27 cellular contexts compared by ENCODE assay signal in genomic region chr18:36814994-36815393, GRCh38. TPM values are rescaled to one million over a fixed set of nuclear protein-coding genes. Genes with fewer than 3 reads are reported as not detected.
A peak's percentile ranks its signal among the peaks of the same experiment; 100 is the strongest.
DNase-seq lines count a peak whose midpoint lies in the region; ATAC-seq, FAIRE-seq and TF ChIP-seq lines count a peak whose summit lies in the region.
"Had no signal": no experiment of that assay in that cellular context is flagged by ENCODE, and none has a peak within 500 bp of the region (broad histone marks: within the 10 kb centered on the region; RNA-seq: fewer than 3 reads in every experiment).

No MANE protein-coding gene starts in this region.

- H3K27me3 ChIP-seq in HCT116 (ENCODE audit: insufficient read depth, low read length) = no peaks in the 10 kb centered on the region
- no peaks in the 10 kb centered on the region for H3K27me3 ChIP-seq in K562 (ENCODE audit: control insufficient read depth in 2 of 2, insufficient read depth in 2 of 2, low read length in 2 of 2)
- H3K27me3 ChIP-seq in left lung = no peaks in the 10 kb centered on the region
- H3K27me3 ChIP-seq in effector memory CD4-positive, alpha-beta T cell (replicated peaks; ENCODE audit: control insufficient read depth, insufficient read depth, low read length, poor library complexity, severe bottlenecking) = no peaks in the 10 kb centered on the region
- H3K27me3 ChIP-seq: body of pancreas, gastroesophageal sphincter had no signal

- no peak overlapping the region for H3K27ac Mint-ChIP-seq in glutamatergic neuron (ENCODE audit: unreplicated experiment)
- H3K27ac Mint-ChIP-seq in effector memory CD8-positive, alpha-beta T cell = peak overlapping the region in 1 of 2 donors; percentile 59
- H3K27ac Mint-ChIP-seq: activated naive CD8-positive, alpha-beta T cell treated with anti-CD3 and anti-CD28 coated beads for 36 hours; activated T-cell treated with anti-CD3 and anti-CD28 coated beads, Interleukin-2, amount 50 U/mL, for 72 hours; dendritic cell treated with granulocyte-macrophage colony-stimulating factor and Interleukin-4, amounts not matched to agents 40 ng/mL and 50 ng/mL, for 4 days; T-helper 2 cell treated with Interferon-gamma antibody and Interleukin-4, amounts not matched to agents 5 μg/mL and 100 μg/mL, for 36 hours had no signal

- H3K4me1 Mint-ChIP-seq in glutamatergic neuron (ENCODE audit: low read depth, unreplicated experiment) = peaks cover 4% of the 10 kb centered on the region
- H3K4me1 Mint-ChIP-seq in effector memory CD8-positive, alpha-beta T cell (ENCODE audit: low read depth in 2 of 2) = peaks cover 8 to 9% of the 10 kb centered on the region in 2 donors
- H3K4me1 Mint-ChIP-seq: immature natural killer cell, naive B cell had no signal

- POLR2A ChIA-PET in HCT116 (lab: Charles Lee) (no interaction called here), K562 (lab: Yijun Ruan, JAX) (no interaction called here)

- intact Hi-C loops in HCT116 (cut with micrococcal nuclease) (no loop called here), K562 (cut with micrococcal nuclease) (no loop called here), left lung (cut with DNase I) (no loop called here)

- in situ Hi-C loops in K562 (cut with MboI) = no loop called here

- RAD21 ChIA-PET in HCT116 (lab: Charles Lee; ENCODE audit: low non-redundant PET in 1 of 2, low total read pairs in 2 of 2, uncharacterized antibody in 2 of 2, unreplicated experiment in 2 of 2) = no interaction called here

- H3K27ac ChIP-seq in HCT116 (ENCODE audit: low read depth, low read length) (no peak overlapping the region), K562 (ENCODE audit: extremely low read depth, low read depth, low read length) (peak overlapping the region; percentile 60), left lung (no peak overlapping the region)
- no peak overlapping the region for H3K27ac ChIP-seq in effector memory CD4-positive, alpha-beta T cell (ENCODE audit: insufficient read depth, low read length, poor library complexity, severe bottlenecking)
- H3K27ac ChIP-seq: gastroesophageal sphincter, PC-9 had no signal

- H3K36me3 ChIP-seq in HCT116 (ENCODE audit: control insufficient read depth in 1 of 2, insufficient read depth in 2 of 2, low read length in 2 of 2) (peaks cover 5 to 9% of the 10 kb centered on the region in 2 experiments; a peak in 2 of 4 replicates), K562 (ENCODE audit: control insufficient read depth, insufficient read depth, low read length) (peaks cover 90% of the 10 kb centered on the region), left lung (peaks cover 0 to 49% of the 10 kb centered on the region in 2 donors)
- H3K36me3 ChIP-seq in effector memory CD4-positive, alpha-beta T cell (ENCODE audit: control insufficient read depth, insufficient read depth, low read length) = peaks cover 11% of the 10 kb centered on the region

- H3K79me2 ChIP-seq in HCT116 (ENCODE audit: insufficient read depth, low read length) (no peaks in the 10 kb centered on the region; the same call in 1 of the 2 replicates), K562 (ENCODE audit: control insufficient read depth, insufficient read depth, low read length) (peaks cover 11% of the 10 kb centered on the region; the same call in 1 of the 3 replicates)

- no peaks in the 10 kb centered on the region for H3K36me3 Mint-ChIP-seq in glutamatergic neuron (ENCODE audit: unreplicated experiment)
- H3K36me3 Mint-ChIP-seq in effector memory CD8-positive, alpha-beta T cell (ENCODE audit: insufficient read depth) = peaks cover 19% of the 10 kb centered on the region

- H4K20me1 ChIP-seq in HCT116 (ENCODE audit: insufficient read depth) (no peaks in the 10 kb centered on the region), K562 (replicated peaks; ENCODE audit: control insufficient read depth, insufficient read depth, low read length) (no peaks in the 10 kb centered on the region)

- TF ChIP-seq POLR2A in HCT116 (IDR thresholded peaks at IDR 0.05; ENCODE audit: borderline replicate concordance, extremely low read depth, insufficient read depth, insufficient read length) (no peak), K562 (conservative IDR thresholded peaks at IDR 0.05) (no peak)

- H3K9me3 ChIP-seq in HCT116 (ENCODE audit: control insufficient read depth in 1 of 2, insufficient read depth in 1 of 2, low read depth in 1 of 2, low read length in 2 of 2) (no peaks in the 10 kb centered on the region), K562 (replicated peaks; ENCODE audit: control insufficient read depth, insufficient read depth, low read depth, low read length) (no peaks in the 10 kb centered on the region), left lung (no peaks in the 10 kb centered on the region)
- no peaks in the 10 kb centered on the region for H3K9me3 ChIP-seq in effector memory CD4-positive, alpha-beta T cell (ENCODE audit: control insufficient read depth, low read length)
- H3K9me3 ChIP-seq: body of pancreas, gastroesophageal sphincter had no signal

- no peaks in the 10 kb centered on the region for H3K27me3 Mint-ChIP-seq in glutamatergic neuron (ENCODE audit: unreplicated experiment)
- H3K27me3 Mint-ChIP-seq in effector memory CD8-positive, alpha-beta T cell = no peaks in the 10 kb centered on the region
- H3K27me3 Mint-ChIP-seq: activated naive CD8-positive, alpha-beta T cell treated with anti-CD3 and anti-CD28 coated beads for 36 hours; dendritic cell treated with granulocyte-macrophage colony-stimulating factor and Interleukin-4, amounts not matched to agents 40 ng/mL and 50 ng/mL, for 4 days; naive B cell had no signal

- TF ChIP-seq CTCF in HCT116 (IDR thresholded peaks at IDR 0.05 in 2 of 3, conservative IDR thresholded peaks at IDR 0.05 in 1 of 3; ENCODE audit: borderline replicate concordance in 1 of 3, insufficient read depth in 1 of 3, low read depth in 2 of 3, low read length in 2 of 3) (no peak), K562 (IDR thresholded peaks at IDR 0.05 in 2 of 3, conservative IDR thresholded peaks at IDR 0.05 in 1 of 3; ENCODE audit: insufficient read depth in 2 of 3, low read depth in 1 of 3, low read length in 3 of 3) (0 out of 6 replicates have a peak, but pooled peaks of 1 of the 3 experiments have one; percentile 15), left lung (IDR thresholded peaks at IDR 0.05) (no peak), glutamatergic neuron (IDR thresholded peaks at IDR 0.05; ENCODE audit: partially characterized antibody, unreplicated experiment) (no peak)

- H3K4me2 ChIP-seq in HCT116 (ENCODE audit: low read length) (no peak overlapping the region), K562 (ENCODE audit: insufficient read depth, low read length) (peak overlapping the region; percentile 38; the same call in 1 of the 2 replicates)
- H3K4me2 ChIP-seq: PC-9 had no signal

- FAIRE-seq in K562 (lab: Jason Lieb, UNC) = peak; percentile 81
- FAIRE-seq: GM12891 had no signal

- BruUV-seq in HCT116 (replicated peaks; lab: Mats Ljungman, UMichigan) = TSS peak; percentile 15
- BruUV-seq in K562 (replicated peaks; lab: Mats Ljungman, UMichigan) = no TSS peak

- no peaks in the 10 kb centered on the region for H3K9me3 Mint-ChIP-seq in glutamatergic neuron (ENCODE audit: unreplicated experiment)
- H3K9me3 Mint-ChIP-seq in effector memory CD8-positive, alpha-beta T cell = no peaks in the 10 kb centered on the region
- H3K9me3 Mint-ChIP-seq: activated naive CD8-positive, alpha-beta T cell treated with anti-CD3 and anti-CD28 coated beads for 36 hours; activated T-cell treated with anti-CD3 and anti-CD28 coated beads, Interleukin-2, amount 50 U/mL, for 72 hours; dendritic cell treated with granulocyte-macrophage colony-stimulating factor and Interleukin-4, amounts not matched to agents 40 ng/mL and 50 ng/mL, for 4 days; immature natural killer cell; naive B cell; T-helper 2 cell treated with Interferon-gamma antibody and Interleukin-4, amounts not matched to agents 5 μg/mL and 100 μg/mL, for 36 hours had no signal

- TF ChIP-seq RAD21 in HCT116 (IDR thresholded peaks at IDR 0.05; ENCODE audit: low read depth) = no peak
- no peak for TF ChIP-seq RAD21 in K562 (CRISPR knock-in tag; conservative IDR thresholded peaks at IDR 0.05 in 1 of 2, IDR thresholded peaks at IDR 0.05 in 1 of 2)

- ATAC-seq in HCT116 (no peak), K562 (peak; percentile 76), left lung (peak; percentile 55)
- no peak for ATAC-seq in effector memory CD8-positive, alpha-beta T cell (replicated peaks)
- ATAC-seq: activated T-cell treated with anti-CD3 and anti-CD28 coated beads, Interleukin-2, amount 50 U/mL, for 72 hours; body of pancreas; gastroesophageal sphincter had no signal

- H3K9me2 ChIP-seq in HCT116 (ENCODE audit: insufficient read depth) = no peaks in the 10 kb centered on the region

- no peak overlapping the region for H3K4me3 Mint-ChIP-seq in glutamatergic neuron (ENCODE audit: unreplicated experiment)
- H3K4me3 Mint-ChIP-seq in effector memory CD8-positive, alpha-beta T cell = no peak overlapping the region
- H3K4me3 Mint-ChIP-seq: activated naive CD8-positive, alpha-beta T cell treated with anti-CD3 and anti-CD28 coated beads for 36 hours; activated T-cell treated with anti-CD3 and anti-CD28 coated beads, Interleukin-2, amount 50 U/mL, for 72 hours; dendritic cell treated with granulocyte-macrophage colony-stimulating factor and Interleukin-4, amounts not matched to agents 40 ng/mL and 50 ng/mL, for 4 days; immature natural killer cell; naive B cell; T-helper 2 cell treated with Interferon-gamma antibody and Interleukin-4, amounts not matched to agents 5 μg/mL and 100 μg/mL, for 36 hours had no signal

- WGBS in K562 (ENCODE audit: insufficient coverage, low coverage, missing lambda C conversion rate) = 8% methylated on average over 1 of the region's 1 CpG

- no peak for TF ChIP-seq EP300 in K562 (IDR thresholded peaks at IDR 0.05; ENCODE audit: low read length)

- H3K4me1 ChIP-seq in HCT116 (ENCODE audit: control insufficient read depth in 1 of 2, insufficient read depth in 2 of 2, low read length in 2 of 2) (no peaks in the 10 kb centered on the region), K562 (replicated peaks in 1 of 2; ENCODE audit: control insufficient read depth in 2 of 2, insufficient read depth in 2 of 2, low read length in 2 of 2) (peaks cover 0 to 31% of the 10 kb centered on the region in 2 experiments; a peak in 2 of 5 replicates), left lung (no peaks in the 10 kb centered on the region)
- no peaks in the 10 kb centered on the region for H3K4me1 ChIP-seq in effector memory CD4-positive, alpha-beta T cell (ENCODE audit: control insufficient read depth, insufficient read depth, low read length, poor library complexity, severe bottlenecking)

- CTCF ChIA-PET in HCT116 (lab: Charles Lee) (no interaction called here), K562 (lab: Yijun Ruan, JAX; ENCODE audit: low intra/inter-chr PET ratio) (no interaction called here)

- DNase-seq in HCT116 (ENCODE audit: low read depth, low spot score) (no peak), NCI-H2107 treated with DMSO at 0.1 percent for 48 hours (lab: John Stamatoyannopoulos, UW; ENCODE audit: unreplicated experiment) (peak; percentile 49), K562 (ENCODE audit: extremely low read depth in 1 of 4, low spot score in 3 of 4) (peak; percentile 34 to 83 (median 56)), left lung (no peak), iPS-NIHi11 (ENCODE audit: low spot score) (no peak), glutamatergic neuron (no peak)
- no peak for DNase-seq in effector memory CD4-positive, alpha-beta T cell
- no peak for DNase-seq in effector memory CD8-positive, alpha-beta T cell
- DNase-seq: activated CD4-positive, CD25-positive, alpha-beta regulatory T cell; activated naive CD8-positive, alpha-beta T cell treated with anti-CD3 and anti-CD28 coated beads for 36 hours; activated T-cell treated with anti-CD3 and anti-CD28 coated beads, Interleukin-2, amount 50 U/mL, for 72 hours; AML-193; GF-D8; immature natural killer cell; Karpas-422; naive B cell; NCI-H1105 treated with DMSO at 0.1 percent for 48 hours; PC-9; posterior cingulate gyrus; stimulated activated CD4-positive, alpha-beta T cell treated with anti-CD3 and anti-CD28 coated beads, Interleukin-4, amount 100 ng/mL, for 4 hours; substantia nigra had no signal

- H3K9ac ChIP-seq in HCT116 (ENCODE audit: low read length) = no peak overlapping the region
- peak overlapping the region in 1 of 2 experiments; percentile 24; a peak in 1 of 4 replicates for H3K9ac ChIP-seq in K562 (ENCODE audit: insufficient read depth in 1 of 2, low read depth in 2 of 2, low read length in 2 of 2)

- H3K9me1 ChIP-seq in K562 (ENCODE audit: control insufficient read depth, insufficient read depth, low read length) = peaks cover 5% of the 10 kb centered on the region

- H3K4me3 ChIP-seq in HCT116 (replicated peaks in 1 of 2; ENCODE audit: low read depth in 1 of 2, low read length in 2 of 2) = no peak overlapping the region
- no peak overlapping the region for H3K4me3 ChIP-seq in K562
- no peak overlapping the region for H3K4me3 ChIP-seq in left lung
- H3K4me3 ChIP-seq in effector memory CD4-positive, alpha-beta T cell (ENCODE audit: insufficient read depth, low read depth, low read length, poor library complexity, severe bottlenecking) = no peak overlapping the region
- H3K4me3 ChIP-seq: body of pancreas, gastroesophageal sphincter, PC-9, skin epidermis had no signal

- H2AFZ ChIP-seq in HCT116 (ENCODE audit: low read depth, low read length, poor library complexity, severe bottlenecking) (no peak overlapping the region), K562 (ENCODE audit: low read depth, low read length) (no peak overlapping the region)
- H2AFZ ChIP-seq: PC-9 had no signal

RNA-seq across cellular contexts. Expression of gene TPGS2, which starts 13.8 kb away (rescaled TPM):
- total RNA-seq in HCT116 (2021; ENCODE audit: unreplicated experiment) = 93.3 TPM
- polyA plus RNA-seq in HCT116 (2012) = 98.1 and 124 TPM in 2 replicates
- total RNA-seq in K562 (2011; cell fraction: chromatin; rRNA removed; ENCODE audit: low replicate concordance) = 109 and 142 TPM in 2 replicates
- total RNA-seq in K562 (2011; cell fraction: nucleolus; rRNA removed) = 95.9 and 115 TPM in 2 replicates
- total RNA-seq in K562 (2011; cell fraction: nucleoplasm; rRNA removed) = 155 and 218 TPM in 2 replicates
- 108 and 111 TPM in 2 replicates for total RNA-seq in K562 (2014; rRNA removed)
- total RNA-seq in K562 (2014; rRNA removed; fragmentation: Illumina TruSeq; extraction: Trizol) = 116 and 125 TPM in 2 replicates
- 132 and 136 TPM in 2 replicates for total RNA-seq in K562 (2015; rRNA removed; fragmentation: Illumina TruSeq; extraction: Trizol)
- total RNA-seq in K562 (2021) = 148 and 152 TPM in 2 replicates
- 449 and 498 TPM in 2 replicates for polyA plus RNA-seq in K562 (2011; rRNA removed)
- polyA plus RNA-seq in K562 (2011; cell fraction: cytosol; rRNA removed) = 444 and 495 TPM in 2 replicates
- polyA plus RNA-seq in K562 (2011; cell fraction: nucleus; rRNA removed) = 172 and 219 TPM in 2 replicates
- 186 and 203 TPM in 2 replicates for polyA plus RNA-seq in K562 (2012)
- polyA plus RNA-seq in K562 (2014; fragmentation: Illumina TruSeq; extraction: Trizol) = 229 and 274 TPM in 2 replicates
- 100 to 1,000 TPM in 1 of 2 experiments, 10 to 100 TPM in 1; 94.2 to 113 TPM for polyA plus RNA-seq in K562 (2014; fragmentation: Nextera tagmentation; extraction: Ambion mirVana)
- 134 and 182 TPM in 2 replicates for polyA plus RNA-seq in K562 (2014; rRNA removed)
- polyA minus RNA-seq in K562 (2011; rRNA and poly(A)+ RNA removed) = 348 and 372 TPM in 2 replicates
- 140 and 165 TPM in 2 replicates for polyA minus RNA-seq in K562 (2011; cell fraction: cytosol; rRNA and poly(A)+ RNA removed)
- 76.6 and 137 TPM in 2 replicates for polyA minus RNA-seq in K562 (2011; cell fraction: nucleus; rRNA and poly(A)+ RNA removed)
- 10 to 100 TPM; 58.3 to 92.3 TPM for total RNA-seq in left lung
- total RNA-seq in glutamatergic neuron (ENCODE audit: unreplicated experiment) = 166 TPM

RNA-seq across cellular contexts. Expression of gene KIAA1328, which starts 13.9 kb away (rescaled TPM):
- total RNA-seq in HCT116 (2021; ENCODE audit: unreplicated experiment) (5.2 TPM), K562 (2014; rRNA removed) (6.2 and 8.0 TPM in 2 replicates), K562 (2014; rRNA removed; fragmentation: Illumina TruSeq; extraction: Trizol) (8.6 and 10.1 TPM in 2 replicates), K562 (2015; rRNA removed; fragmentation: Illumina TruSeq; extraction: Trizol) (8.3 and 9.5 TPM in 2 replicates), K562 (2021) (6.0 and 7.8 TPM in 2 replicates), left lung (1 to 10 TPM; 8.4 to 9.3 TPM), glutamatergic neuron (ENCODE audit: unreplicated experiment) (9.5 TPM)
- polyA plus RNA-seq in HCT116 (2012) = 2.0 and 2.2 TPM in 2 replicates
- 18.1 and 63.0 TPM in 2 replicates for total RNA-seq in K562 (2011; cell fraction: chromatin; rRNA removed; ENCODE audit: low replicate concordance)
- total RNA-seq in K562 (2011; cell fraction: nucleolus; rRNA removed) = 10.5 and 17.4 TPM in 2 replicates
- 28.2 and 36.1 TPM in 2 replicates for total RNA-seq in K562 (2011; cell fraction: nucleoplasm; rRNA removed)
- polyA plus RNA-seq in K562 (2011; rRNA removed) (8.2 and 9.8 TPM in 2 replicates), K562 (2014; fragmentation: Illumina TruSeq; extraction: Trizol) (5.9 and 7.4 TPM in 2 replicates), K562 (2014; fragmentation: Nextera tagmentation; extraction: Ambion mirVana) (1 to 10 TPM; 4.8 to 5.1 TPM), K562 (2014; rRNA removed) (4.0 and 6.9 TPM in 2 replicates)
- 1.9 and 4.9 TPM in 2 replicates for polyA plus RNA-seq in K562 (2011; cell fraction: cytosol; rRNA removed)
- 14.4 and 20.9 TPM in 2 replicates for polyA plus RNA-seq in K562 (2011; cell fraction: nucleus; rRNA removed)
- 3.7 and 3.9 TPM in 2 replicates for polyA plus RNA-seq in K562 (2012)
- polyA minus RNA-seq in K562 (2011; rRNA and poly(A)+ RNA removed) = 14.2 and 24.1 TPM in 2 replicates
- 3.5 and 4.0 TPM in 2 replicates for polyA minus RNA-seq in K562 (2011; cell fraction: cytosol; rRNA and poly(A)+ RNA removed)
- polyA minus RNA-seq in K562 (2011; cell fraction: nucleus; rRNA and poly(A)+ RNA removed) = 13.6 and 29.0 TPM in 2 replicates

Comparison
In these comparisons a context has a peak if more than half of its experiments do, and no peak if none do; other contexts are left out.
1. ATAC-seq: peak in K562 (single experiment) and left lung (single experiment); none in HCT116 (single experiment) and effector memory CD8-positive, alpha-beta T cell (single experiment).
2. DNase-seq: peak in NCI-H2107 treated with DMSO at 0.1 percent for 48 hours (single experiment) and K562 (4 of 4); none in HCT116 (single experiment), left lung (0 of 2), iPS-NIHi11 (single experiment), glutamatergic neuron (single experiment), effector memory CD4-positive, alpha-beta T cell (0 of 3) and effector memory CD8-positive, alpha-beta T cell (0 of 3).